In the genomic region with DNA sequence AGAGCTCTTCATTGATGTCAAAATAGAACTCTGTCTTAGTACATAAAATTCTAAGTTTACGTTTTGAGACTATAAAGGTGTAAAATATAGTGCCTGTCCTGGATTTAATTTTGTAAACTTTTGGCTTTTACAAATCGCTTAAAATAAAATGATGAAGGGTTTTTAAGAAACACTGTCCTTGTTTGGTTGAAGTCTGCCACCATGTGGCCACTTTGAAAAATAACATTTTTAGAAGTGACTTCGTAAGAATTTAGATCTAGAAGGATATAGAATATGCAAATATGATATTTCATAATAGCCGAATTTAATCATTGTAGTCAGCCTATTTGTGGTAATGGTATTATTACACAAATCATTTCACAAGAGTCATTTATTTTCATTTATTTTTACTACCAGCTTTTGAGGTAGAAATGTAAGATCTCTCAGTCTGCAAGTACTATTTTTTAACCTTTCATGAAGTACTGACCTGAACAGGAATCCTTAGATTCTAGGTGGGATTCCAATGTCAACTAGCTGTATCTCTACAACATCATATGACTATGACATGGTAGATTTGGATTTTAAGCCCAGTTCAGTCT, we compare ENCODE assay signal across 8 cellular contexts. TPM values are rescaled to one million over a fixed set of nuclear protein-coding genes. Genes with fewer than 3 reads are reported as not detected.
A peak's percentile ranks its signal among the peaks of the same experiment; 100 is the strongest.
DNase-seq lines count a peak whose midpoint lies in the region; ATAC-seq, FAIRE-seq and TF ChIP-seq lines count a peak whose summit lies in the region.

No MANE protein-coding gene starts in this region.

- TF ChIP-seq EP300 in neural cell (conservative IDR thresholded peaks at IDR 0.05; ENCODE audit: poor library complexity, severe bottlenecking): no peak

- H3K4me2 ChIP-seq in Loucy (ENCODE audit: low read depth, low read length, poor library complexity, severe bottlenecking) (no peak overlapping the region), neural cell (ENCODE audit: low read length) (no peak overlapping the region)

- peak; percentile 34 for TF ChIP-seq CTCF in AG09319 (IDR thresholded peaks at IDR 0.05; ENCODE audit: low read depth, low read length)
- TF ChIP-seq CTCF in Loucy (conservative IDR thresholded peaks at IDR 0.05; ENCODE audit: low read length): peak; percentile 78
- TF ChIP-seq CTCF in neural cell (IDR thresholded peaks at IDR 0.05; ENCODE audit: poor library complexity, severe bottlenecking): peak; percentile 79

- H2AFZ ChIP-seq in Loucy (ENCODE audit: low read length) (no peak overlapping the region), neural cell (ENCODE audit: low read depth, low read length) (no peak overlapping the region)

- H3K4me3 ChIP-seq in Loucy (ENCODE audit: low read length, poor library complexity, severe bottlenecking) (no peak overlapping the region), neural cell (ENCODE audit: low read length) (no peak overlapping the region)

- H3K9me3 ChIP-seq in Loucy (ENCODE audit: insufficient read depth, low read depth, low read length): no peaks in the 10 kb centered on the region
- no peaks in the 10 kb centered on the region for H3K9me3 ChIP-seq in neural cell (ENCODE audit: low read length)

- FAIRE-seq in colon (lab: Jason Lieb, UNC): peak; percentile 80

- ATAC-seq in GM18511 (IDR thresholded peaks at IDR 0.05; ENCODE audit: unreplicated experiment): peak; percentile 71

- H3K27me3 ChIP-seq in Loucy (ENCODE audit: insufficient read depth, low read length, poor library complexity, severe bottlenecking) (no peaks in the 10 kb centered on the region), neural cell (ENCODE audit: insufficient read depth, low read depth, low read length) (no peaks in the 10 kb centered on the region)

- no peaks in the 10 kb centered on the region for H3K36me3 ChIP-seq in Loucy (ENCODE audit: insufficient read depth, low read length)
- H3K36me3 ChIP-seq in neural cell (ENCODE audit: insufficient read depth, low read length): no peaks in the 10 kb centered on the region

- no peaks in the 10 kb centered on the region for H3K79me2 ChIP-seq in Loucy (ENCODE audit: insufficient read depth, low read length)
- H3K79me2 ChIP-seq in neural cell (replicated peaks; ENCODE audit: insufficient read depth, low read length): no peaks in the 10 kb centered on the region

- TF ChIP-seq RAD21 in neural cell (conservative IDR thresholded peaks at IDR 0.05): peak; percentile 85

- H3F3A ChIP-seq in Loucy (ENCODE audit: low read depth): no peaks in the 10 kb centered on the region
- no peaks in the 10 kb centered on the region for H3F3A ChIP-seq in neural cell (ENCODE audit: insufficient read depth, low read length, poor library complexity, severe bottlenecking)

- H3K9ac ChIP-seq in Loucy (ENCODE audit: low read depth, low read length, poor library complexity, severe bottlenecking) (no peak overlapping the region), neural cell (ENCODE audit: low read length) (no peak overlapping the region)

- H4K20me1 ChIP-seq in Loucy (ENCODE audit: insufficient read depth, low read length, poor library complexity, severe bottlenecking) (no peaks in the 10 kb centered on the region), neural cell (ENCODE audit: insufficient read depth) (no peaks in the 10 kb centered on the region)

- DNase-seq in AG09319 (ENCODE audit: extremely low read depth, low read depth): peak; percentile 15
- no peak for DNase-seq in central memory CD4-positive, alpha-beta T cell
- no peak for DNase-seq in iPS-NIHi7 (ENCODE audit: extremely low spot score)
- DNase-seq in activated T-cell treated with anti-CD3 and anti-CD28 coated beads, Interleukin-2, amount 50 U/mL, for 1 hour: no peak

- no peaks in the 10 kb centered on the region for H3K9me2 ChIP-seq in Loucy (replicated peaks; ENCODE audit: low read depth, low read length)
- no peaks in the 10 kb centered on the region for H3K9me2 ChIP-seq in neural cell (ENCODE audit: insufficient read depth, low read length)

- H3K27ac ChIP-seq in neural cell (ENCODE audit: low read length): no peak overlapping the region

- no peaks in the 10 kb centered on the region for H3K4me1 ChIP-seq in Loucy (ENCODE audit: insufficient read depth, low read length, poor library complexity, severe bottlenecking)

TF ChIP-seq in neural cell, 6 proteins besides CTCF, POLR2A, EP300 and RAD21:
- no peak for TF ChIP-seq MXI1 (conservative IDR thresholded peaks at IDR 0.05; ENCODE audit: poor library complexity, severe bottlenecking)
- no peak for TF ChIP-seq REST (IDR thresholded peaks at IDR 0.05; ENCODE audit: borderline replicate concordance)
- TF ChIP-seq SMC3 (conservative IDR thresholded peaks at IDR 0.05; ENCODE audit: poor library complexity): peak; percentile 83

RNA-seq across cellular contexts. Expression of gene FAT4, which starts 31.0 kb away (rescaled TPM):
- 5.6 and 8.7 TPM in 2 replicates for polyA plus RNA-seq in neural cell
- polyA minus RNA-seq in neural cell: 57.2 and 69.1 TPM in 2 replicates
